ENCODE assay signal across 24 cellular contexts in the genomic region with DNA sequence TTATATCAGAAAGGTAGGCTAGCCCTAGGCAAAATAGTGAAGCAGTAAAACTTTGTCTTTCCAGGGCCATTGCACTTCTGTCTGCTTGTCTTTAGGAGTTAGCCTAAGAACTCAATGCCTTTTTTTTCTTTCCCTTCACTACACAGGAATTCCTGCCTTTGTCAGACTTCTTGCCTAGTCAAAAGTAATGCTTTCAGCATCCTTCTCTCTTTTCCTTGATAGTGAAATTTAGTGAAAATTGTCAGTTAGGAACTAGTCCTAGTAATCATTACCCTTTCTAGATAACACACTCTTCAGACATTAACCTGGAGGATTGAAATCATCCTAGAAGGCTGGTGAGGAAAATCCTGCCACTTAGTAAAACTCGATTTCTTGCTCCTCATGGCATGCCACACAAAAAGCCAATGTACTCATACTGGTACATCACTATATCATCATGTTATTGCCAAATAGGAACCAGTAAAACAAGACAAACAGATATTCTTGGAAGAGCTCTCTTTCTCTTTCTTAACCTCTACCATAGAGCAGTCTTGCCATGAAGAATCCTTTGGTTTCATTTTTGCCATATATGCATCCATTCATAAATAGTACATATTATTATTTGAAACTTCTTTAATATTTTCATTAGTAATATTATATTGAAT.
DNase-seq lines count a peak whose midpoint lies in the region; TF ChIP-seq lines count a peak whose summit lies in the region.
"Had no signal": no experiment of that assay in that cellular context is flagged by ENCODE, and none has a peak within 500 bp of the region (broad histone marks: within the 10 kb centered on the region; RNA-seq: fewer than 3 reads in every experiment).

No MANE protein-coding gene starts in this region.

- CTCF ChIA-PET in OCI-LY7 (lab: Charles Lee; ENCODE audit: unreplicated experiment): no interaction called here

- POLR2A ChIA-PET in OCI-LY7 (lab: Charles Lee): interaction anchor here (0.7 to 1.0 kb wide), 3 partner anchors 9 to 259 kb away, joined by 3 to 4 read pairs (median 3); no protein-coding TSS in a partner anchor

- no peaks in the 10 kb centered on the region; the same call in 1 of the 2 replicates for H3K9me2 ChIP-seq in Karpas-422 (replicated peaks; ENCODE audit: insufficient read depth, low read length)
- H3K9me2 ChIP-seq in OCI-LY7 (ENCODE audit: insufficient read depth, low read length): no peaks in the 10 kb centered on the region

- no peaks in the 10 kb centered on the region for H3K9me3 ChIP-seq in HUES48 (ENCODE audit: control insufficient read depth, insufficient read depth, low read length)
- H3K9me3 ChIP-seq in iPS-20b (ENCODE audit: insufficient read depth, low read depth, low read length): no peaks in the 10 kb centered on the region
- H3K9me3 ChIP-seq in Karpas-422 (ENCODE audit: low read length): no peaks in the 10 kb centered on the region
- no peaks in the 10 kb centered on the region for H3K9me3 ChIP-seq in OCI-LY7 (ENCODE audit: low read length)
- H3K9me3 ChIP-seq: lower lobe of right lung, right lobe of liver had no signal

- H3K4me3 ChIP-seq in HUES48 (ENCODE audit: low read depth, low read length) (peak overlapping the region; percentile 9; the same call in 1 of the 2 replicates), iPS-20b (ENCODE audit: low read length) (no peak overlapping the region), Karpas-422 (ENCODE audit: low read length) (no peak overlapping the region), OCI-LY7 (ENCODE audit: low read depth, low read length, poor library complexity, severe bottlenecking) (no peak overlapping the region)
- H3K4me3 ChIP-seq: GM12878, lower lobe of right lung, right lobe of liver, SK-N-MC had no signal

- H3K27me3 ChIP-seq in HUES48 (ENCODE audit: control insufficient read depth, insufficient read depth, low read length) (no peaks in the 10 kb centered on the region), iPS-20b (ENCODE audit: insufficient read depth, low read length) (no peaks in the 10 kb centered on the region), Karpas-422 (ENCODE audit: low read length) (no peaks in the 10 kb centered on the region)
- H3K27me3 ChIP-seq: right lobe of liver had no signal

- no peaks in the 10 kb centered on the region for H4K20me1 ChIP-seq in Karpas-422 (ENCODE audit: insufficient read depth, low read depth, low read length)
- H4K20me1 ChIP-seq in OCI-LY7 (ENCODE audit: insufficient read depth, low read length): no peaks in the 10 kb centered on the region

- BruUV-seq in OCI-LY7 (replicated peaks; lab: Mats Ljungman, UMichigan): no TSS peak

- peak overlapping the region; percentile 28; the same call in 1 of the 2 replicates for H3K9ac ChIP-seq in HUES48 (ENCODE audit: low read depth, low read length)
- H3K9ac ChIP-seq in iPS-20b (ENCODE audit: low read depth, low read length): peak overlapping the region; percentile 76; the same call in 1 of the 2 replicates
- H3K9ac ChIP-seq in Karpas-422 (ENCODE audit: low read length): no peak overlapping the region

- H3K4me2 ChIP-seq in Karpas-422 (ENCODE audit: low read depth, low read length, poor library complexity, severe bottlenecking): no peak overlapping the region
- H3K4me2 ChIP-seq in OCI-LY7 (ENCODE audit: low read length): no peak overlapping the region

- H3K4me1 ChIP-seq in HUES48 (ENCODE audit: control insufficient read depth, insufficient read depth, low read length) (peaks cover 40% of the 10 kb centered on the region), iPS-20b (ENCODE audit: insufficient read depth, low read length) (peaks cover 32% of the 10 kb centered on the region), Karpas-422 (ENCODE audit: low read length) (no peaks in the 10 kb centered on the region), OCI-LY7 (ENCODE audit: insufficient read depth, low read length, poor library complexity, severe bottlenecking) (no peaks in the 10 kb centered on the region)
- H3K4me1 ChIP-seq: lower lobe of right lung, right lobe of liver had no signal

- H3K36me3 ChIP-seq in HUES48 (ENCODE audit: control insufficient read depth, insufficient read depth, low read length) (no peaks in the 10 kb centered on the region), iPS-20b (ENCODE audit: insufficient read depth, low read depth, low read length) (no peaks in the 10 kb centered on the region), Karpas-422 (ENCODE audit: insufficient read depth, low read length) (no peaks in the 10 kb centered on the region), OCI-LY7 (ENCODE audit: insufficient read depth, low read length) (no peaks in the 10 kb centered on the region)
- H3K36me3 ChIP-seq: lower lobe of right lung, right lobe of liver had no signal

- H3K27ac ChIP-seq in HUES48 (ENCODE audit: low read depth, low read length) (peak overlapping the region; percentile 81), cingulate gyrus (ENCODE audit: low read depth, low read length) (peak overlapping the region; percentile 81), iPS-20b (ENCODE audit: low read length) (peak overlapping the region; percentile 91), substantia nigra (ENCODE audit: low read depth, low read length, poor library complexity, severe bottlenecking) (peak overlapping the region; percentile 69), Karpas-422 (ENCODE audit: low read length) (no peak overlapping the region), OCI-LY7 (ENCODE audit: low read depth, low read length, poor library complexity, severe bottlenecking) (no peak overlapping the region)
- H3K27ac ChIP-seq: lower lobe of right lung, right lobe of liver, SK-N-MC had no signal

- DNase-seq in substantia nigra (lab: John Stamatoyannopoulos, UW): no peak
- no peak for DNase-seq in Karpas-422
- no peak for DNase-seq in NK-92 (lab: John Stamatoyannopoulos, UW; ENCODE audit: unreplicated experiment)
- no peak for DNase-seq in OCI-LY7 (ENCODE audit: low spot score)
- DNase-seq in T-helper 2 cell: no peak
- DNase-seq: activated CD8-positive, alpha-beta T cell treated with anti-CD3 and anti-CD28 coated beads, Interleukin-2, amount 10 ng/mL, durations not matched to agents 7 days and 5 days; activated naive CD8-positive, alpha-beta T cell treated with anti-CD3 and anti-CD28 coated beads for 36 hours; Calu3; central memory CD4-positive, alpha-beta T cell; dermis blood vessel endothelial cell; HFFc6; kidney glomerular epithelial cell; lower lobe of right lung; NCI-H2029; NCI-H2227 treated with DMSO at 0.1 percent for 48 hours; OCI-M1; right lobe of liver; stimulated activated CD4-positive, alpha-beta T cell treated with anti-CD3 and anti-CD28 coated beads, Interleukin-12 subunit alpha, Interleukin-12 subunit beta, amount 100 ng/mL, for 4 hours; stimulated activated CD4-positive, alpha-beta T cell treated with anti-CD3 and anti-CD28 coated beads, Interleukin-4, amount 100 ng/mL, for 1 hour had no signal

- intact Hi-C loops in OCI-LY7 (cut with micrococcal nuclease; ENCODE audit: unreplicated experiment): no loop called here

- H3K79me2 ChIP-seq in Karpas-422 (ENCODE audit: low read length) (no peaks in the 10 kb centered on the region), OCI-LY7 (ENCODE audit: insufficient read depth, low read depth, low read length) (no peaks in the 10 kb centered on the region)

- H2AFZ ChIP-seq in Karpas-422 (ENCODE audit: low read length) (no peak overlapping the region), OCI-LY7 (ENCODE audit: low read length) (no peak overlapping the region)

- TF ChIP-seq CTCF in OCI-LY7 (conservative IDR thresholded peaks at IDR 0.05; ENCODE audit: low read length): no peak

Comparison
In these comparisons a context has a peak if more than half of its experiments do, and no peak if none do; other contexts are left out.
1. H3K27ac ChIP-seq: peak in HUES48 (single experiment), cingulate gyrus (single experiment), iPS-20b (single experiment) and substantia nigra (single experiment); none in Karpas-422 (single experiment) and OCI-LY7 (single experiment).